ENCODE assay signal across 26 cellular contexts in the genomic region with DNA sequence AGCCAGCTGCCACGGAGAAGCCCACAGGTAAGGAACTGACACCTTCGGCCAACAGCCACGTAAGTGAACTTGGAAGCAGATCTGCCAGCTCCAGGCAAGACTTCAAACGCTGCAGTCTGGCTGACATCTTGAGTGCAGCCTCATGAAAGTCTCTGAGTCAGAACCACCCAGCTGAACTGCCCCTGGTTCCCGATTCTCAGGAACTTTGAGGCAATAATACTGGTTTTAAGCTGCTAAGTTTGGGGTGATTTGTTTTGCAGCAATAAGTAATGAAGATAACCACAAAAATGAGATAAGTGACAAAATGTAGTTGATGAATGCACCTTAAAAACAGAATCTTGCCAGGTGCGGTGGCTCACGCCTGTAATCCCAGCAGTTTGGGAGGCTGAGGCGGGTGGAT.
"Had no signal": no experiment of that assay in that cellular context is flagged by ENCODE, and none has a peak within 500 bp of the region (broad histone marks: within the 10 kb centered on the region; RNA-seq: fewer than 3 reads in every experiment).

No MANE protein-coding gene starts in this region.

- DNase-seq: central memory CD4-positive, alpha-beta T cell; cortex of kidney; effector memory CD4-positive, alpha-beta T cell; foreskin fibroblast; heart left ventricle; hypothalamus; lower lobe of right lung; mesenchymal stem cell; midbrain; naive B cell; occipital lobe; spleen; stimulated activated CD4-positive, alpha-beta T cell treated with anti-CD3 and anti-CD28 coated beads, Interleukin-15, amount 100 ng/mL, for 24 hours; stimulated activated CD4-positive, alpha-beta T cell treated with anti-CD3 and anti-CD28 coated beads, Interleukin-1b, Interleukin-23, amount 100 ng/mL, for 48 hours; stimulated activated CD4-positive, alpha-beta T cell treated with anti-CD3 and anti-CD28 coated beads, Interleukin-4, amount 100 ng/mL, for 24 hours; testis had no signal

- FAIRE-seq: endometrium, islet of Langerhans, urothelium cell line had no signal

- H3K27ac ChIP-seq: esophagus muscularis mucosa, heart left ventricle, lower lobe of right lung, parathyroid adenoma, prostate gland, spleen, testis, tibial nerve had no signal

- H3K36me3 ChIP-seq: esophagus muscularis mucosa, heart left ventricle, lower lobe of right lung, prostate gland, spleen, tibial nerve had no signal

- H3K9me3 ChIP-seq: esophagus muscularis mucosa, heart left ventricle, lower lobe of right lung, prostate gland, spleen, testis, tibial nerve had no signal

- H3K4me1 ChIP-seq: parathyroid adenoma had no signal

- ATAC-seq: heart left ventricle; left lobe of liver; lower lobe of right lung; sciatic nerve; stimulated activated memory B cell treated with anti-CD40 and anti-IgM and Interleukin-4, amounts not matched to agents 10 μg/mL and 1 μg/mL and 100 μg/mL, for 72 hours had no signal

- H3K9ac ChIP-seq: parathyroid adenoma had no signal

- H3K27me3 ChIP-seq: esophagus muscularis mucosa, heart left ventricle, spleen, testis, tibial nerve had no signal

- H2AFZ ChIP-seq: parathyroid adenoma had no signal

- H3K79me2 ChIP-seq: parathyroid adenoma had no signal

- H3K4me3 ChIP-seq: esophagus muscularis mucosa, heart left ventricle, lower lobe of right lung, prostate gland, spleen, testis, tibial nerve had no signal
